ENCODE assay signal across 8 cellular contexts in the genomic region with DNA sequence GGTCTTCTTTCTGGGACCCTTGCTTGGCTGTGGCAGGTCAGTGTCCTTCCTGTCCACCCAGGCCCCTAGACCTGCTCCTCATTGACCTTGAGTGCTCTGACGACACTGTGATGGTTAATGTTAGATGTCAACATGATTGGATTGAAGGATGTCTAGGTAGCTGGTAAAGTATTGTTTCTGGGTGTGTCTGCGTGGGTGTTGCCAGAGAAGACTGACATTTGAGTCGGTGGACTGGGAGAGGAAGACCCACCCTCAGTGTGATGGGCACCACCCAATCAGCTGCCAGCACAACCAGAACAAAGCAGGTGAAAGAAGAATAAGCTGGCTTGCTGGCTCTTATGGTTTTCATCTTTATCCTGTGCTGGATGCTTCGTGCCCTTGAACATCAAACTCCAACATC.
"Had no signal": no experiment of that assay in that cellular context is flagged by ENCODE, and none has a peak within 500 bp of the region (broad histone marks: within the 10 kb centered on the region; RNA-seq: fewer than 3 reads in every experiment).

No MANE protein-coding gene starts in this region.

- FAIRE-seq: G401.6, GM12878, GM12891, GM12892, GM18507, GM19239 had no signal

- ATAC-seq: GM12878 had no signal

- H3K4me3 ChIP-seq: GM12878 had no signal

- DNase-seq: GDM1, GF-D8 had no signal
